16 cellular contexts compared by ENCODE assay signal in genomic region chr1:55506686-55507577, GRCh38.
A peak's percentile ranks its signal among the peaks of the same experiment; 100 is the strongest.
DNase-seq lines count a peak whose midpoint lies in the region; ATAC-seq and TF ChIP-seq lines count a peak whose summit lies in the region.
"Had no signal": no experiment of that assay in that cellular context is flagged by ENCODE, and none has a peak within 500 bp of the region (broad histone marks: within the 10 kb centered on the region; RNA-seq: fewer than 3 reads in every experiment).

No MANE protein-coding gene starts in this region.

- H3K9ac ChIP-seq in PC-3 (ENCODE audit: low read length) (peak overlapping the region; percentile 76), neural progenitor cell (no peak overlapping the region)

- DNase-seq in COLO829 (ENCODE audit: low spot score) (peak; percentile 72), PC-3 (peak; percentile 96), epidermal melanocyte (ENCODE audit: insufficient read length, low spot score) (peak; percentile 51), neural progenitor cell (ENCODE audit: low spot score) (no peak), NCI-H2196 treated with DMSO at 0.1 percent for 48 hours (lab: John Stamatoyannopoulos, UW; ENCODE audit: unreplicated experiment) (no peak)
- DNase-seq in activated T-cell treated with anti-CD3 and anti-CD28 coated beads, Interleukin-2, amount 50 U/mL, for 48 hours: no peak
- no peak for DNase-seq in stimulated activated naive CD8-positive, alpha-beta T cell treated with anti-CD3 and anti-CD28 coated beads, Interleukin-15, Interleukin-2, amounts not matched to agents 100 U/mL and 50 U/mL, for 24 hours
- DNase-seq: GDM1; Karpas-422; naive thymus-derived CD4-positive, alpha-beta T cell; NCI-H2081; right cardiac atrium; stimulated activated naive CD4-positive, alpha-beta T cell treated with Interleukin-2 at 50 U/mL for 16 hours; WERI-Rb-1 had no signal

- peak overlapping the region; percentile 78 for H3K4me2 ChIP-seq in PC-3 (ENCODE audit: low read length)
- no peak overlapping the region for H3K4me2 ChIP-seq in neural progenitor cell

- no peaks in the 10 kb centered on the region for H3F3A ChIP-seq in PC-3 (ENCODE audit: low read length, unreplicated experiment)
- no peaks in the 10 kb centered on the region for H3F3A ChIP-seq in neural progenitor cell (ENCODE audit: low read depth)

- H3K27me3 ChIP-seq in PC-3 (ENCODE audit: low read length) (no peaks in the 10 kb centered on the region), neural progenitor cell (no peaks in the 10 kb centered on the region)

- H2AFZ ChIP-seq in PC-3 (ENCODE audit: low read length): peak overlapping the region; percentile 67
- H2AFZ ChIP-seq in neural progenitor cell (replicated peaks): no peak overlapping the region

- intact Hi-C loops in PC-3 (cut with micrococcal nuclease): loop anchor here (1.0 to 10.0 kb wide), 8 partner anchors 35 to 1072 kb away; partner anchors contain the start of gene PLPP3

- no peaks in the 10 kb centered on the region for H3K9me2 ChIP-seq in PC-3 (replicated peaks; ENCODE audit: low read length)

- H3K27me3 Mint-ChIP-seq in neural progenitor cell (ENCODE audit: insufficient read depth, low read depth): no peaks in the 10 kb centered on the region

- TF ChIP-seq CTCF in PC-3 (conservative IDR thresholded peaks at IDR 0.05; ENCODE audit: low read depth, low read length) (peak; percentile 49; the same call in 1 of the 2 replicates), neural progenitor cell (IDR thresholded peaks at IDR 0.05) (no peak)

- BruUV-seq in PC-3 (replicated peaks; lab: Mats Ljungman, UMichigan): no TSS peak

- H3K9me3 Mint-ChIP-seq in neural progenitor cell: no peaks in the 10 kb centered on the region
- H3K9me3 Mint-ChIP-seq: activated naive CD4-positive, alpha-beta T cell treated with anti-CD3 and anti-CD28 coated beads, Interleukin-2, amount 50 U/mL, for 72 hours had no signal

- H3K9me3 ChIP-seq in PC-3 (ENCODE audit: low read length): no peaks in the 10 kb centered on the region
- H3K9me3 ChIP-seq in neural progenitor cell (ENCODE audit: low read depth): no peaks in the 10 kb centered on the region

- POLR2A ChIA-PET in PC-3 (lab: Charles Lee; ENCODE audit: unreplicated experiment): interaction anchor here (0.6 kb wide), 1 partner anchor 1073 kb away, joined by 5 read pairs; the partner anchor contains the start of gene PLPP3

- H3K4me3 ChIP-seq in PC-3 (ENCODE audit: low read length) (peak overlapping the region; percentile 33; the same call in 1 of the 2 replicates), neural progenitor cell (no peak overlapping the region)

- H3K36me3 ChIP-seq in PC-3 (ENCODE audit: low read depth, low read length) (no peaks in the 10 kb centered on the region), neural progenitor cell (no peaks in the 10 kb centered on the region)
- H3K36me3 ChIP-seq: WERI-Rb-1 had no signal

- peak; percentile 78 for ATAC-seq in PC-3
- ATAC-seq in stimulated activated naive CD8-positive, alpha-beta T cell treated with anti-CD3 and anti-CD28 coated beads, Interleukin-15, Interleukin-2, amounts not matched to agents 100 U/mL and 50 U/mL, for 24 hours: no peak
- ATAC-seq in GM18907 (IDR thresholded peaks at IDR 0.05; ENCODE audit: unreplicated experiment): no peak
- ATAC-seq: activated naive CD4-positive, alpha-beta T cell treated with anti-CD3 and anti-CD28 coated beads, Interleukin-2, amount 50 U/mL, for 72 hours; naive thymus-derived CD4-positive, alpha-beta T cell; right cardiac atrium had no signal

- CTCF ChIA-PET in PC-3 (lab: Charles Lee): interaction anchor here (0.6 to 1.5 kb wide), 7 partner anchors 33 to 1078 kb away, joined by 3 to 7 read pairs (median 5); partner anchors contain the start of gene PLPP3

- H4K20me1 ChIP-seq in PC-3 (ENCODE audit: low read length): no peaks in the 10 kb centered on the region
- no peaks in the 10 kb centered on the region for H4K20me1 ChIP-seq in neural progenitor cell (ENCODE audit: low read depth)

- peak overlapping the region; percentile 95 for H3K27ac ChIP-seq in PC-3 (ENCODE audit: low read length)
- H3K27ac ChIP-seq in neural progenitor cell: no peak overlapping the region
- H3K27ac ChIP-seq: WERI-Rb-1 had no signal

- H3K79me2 ChIP-seq in PC-3 (ENCODE audit: low read length): no peaks in the 10 kb centered on the region
- H3K79me2 ChIP-seq in neural progenitor cell (ENCODE audit: low read depth): no peaks in the 10 kb centered on the region

- no peak overlapping the region for H3K4me3 Mint-ChIP-seq in neural progenitor cell
- H3K4me3 Mint-ChIP-seq: naive thymus-derived CD4-positive, alpha-beta T cell had no signal

- H3K4me1 ChIP-seq in PC-3 (ENCODE audit: insufficient read depth, low read length): peaks cover 49% of the 10 kb centered on the region
- no peaks in the 10 kb centered on the region for H3K4me1 ChIP-seq in neural progenitor cell

- no peaks in the 10 kb centered on the region for H3K4me1 Mint-ChIP-seq in neural progenitor cell
- H3K4me1 Mint-ChIP-seq: naive thymus-derived CD4-positive, alpha-beta T cell had no signal

- H3K27ac Mint-ChIP-seq in neural progenitor cell: peak overlapping the region; percentile 55
- H3K27ac Mint-ChIP-seq: activated naive CD4-positive, alpha-beta T cell treated with anti-CD3 and anti-CD28 coated beads, Interleukin-2, amount 50 U/mL, for 72 hours; naive thymus-derived CD4-positive, alpha-beta T cell had no signal

- no peaks in the 10 kb centered on the region for H3K36me3 Mint-ChIP-seq in neural progenitor cell
- H3K36me3 Mint-ChIP-seq: activated naive CD4-positive, alpha-beta T cell treated with anti-CD3 and anti-CD28 coated beads, Interleukin-2, amount 50 U/mL, for 72 hours; naive thymus-derived CD4-positive, alpha-beta T cell had no signal

Comparison
In these comparisons a context has a peak if more than half of its experiments do, and no peak if none do; other contexts are left out.
1. DNase-seq: peak in COLO829 (single experiment), PC-3 (single experiment) and epidermal melanocyte (single experiment); none in neural progenitor cell (single experiment), activated T-cell treated with anti-CD3 and anti-CD28 coated beads, Interleukin-2, amount 50 U/mL, for 48 hours (0 of 2), NCI-H2196 treated with DMSO at 0.1 percent for 48 hours (single experiment) and stimulated activated naive CD8-positive, alpha-beta T cell treated with anti-CD3 and anti-CD28 coated beads, Interleukin-15, Interleukin-2, amounts not matched to agents 100 U/mL and 50 U/mL, for 24 hours (single experiment).